1 cellular context compared by ENCODE assay signal in the genomic region with DNA sequence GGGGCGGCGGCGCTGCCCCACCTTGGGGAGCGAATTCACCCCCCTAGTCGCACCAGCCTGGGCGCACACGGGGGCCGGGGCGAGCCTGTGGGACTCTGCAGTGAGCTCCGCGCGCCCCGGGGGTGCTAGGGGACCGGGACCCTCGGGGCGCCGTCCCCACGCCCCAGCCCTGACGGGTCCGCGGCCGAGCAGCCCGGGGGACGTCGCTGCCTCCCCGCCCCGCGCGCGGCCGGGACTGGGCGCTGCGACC.
TF ChIP-seq lines count a peak whose summit lies in the region.

No MANE protein-coding gene starts in this region.

TF ChIP-seq in GM23338, 12 proteins besides CTCF, POLR2A, EP300 and RAD21 (continued from another document):
- TF ChIP-seq, protein P1, sequence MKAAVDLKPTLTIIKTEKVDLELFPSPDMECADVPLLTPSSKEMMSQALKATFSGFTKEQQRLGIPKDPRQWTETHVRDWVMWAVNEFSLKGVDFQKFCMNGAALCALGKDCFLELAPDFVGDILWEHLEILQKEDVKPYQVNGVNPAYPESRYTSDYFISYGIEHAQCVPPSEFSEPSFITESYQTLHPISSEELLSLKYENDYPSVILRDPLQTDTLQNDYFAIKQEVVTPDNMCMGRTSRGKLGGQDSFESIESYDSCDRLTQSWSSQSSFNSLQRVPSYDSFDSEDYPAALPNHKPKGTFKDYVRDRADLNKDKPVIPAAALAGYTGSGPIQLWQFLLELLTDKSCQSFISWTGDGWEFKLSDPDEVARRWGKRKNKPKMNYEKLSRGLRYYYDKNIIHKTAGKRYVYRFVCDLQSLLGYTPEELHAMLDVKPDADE (IDR thresholded peaks at IDR 0.05): no peak
- no peak for TF ChIP-seq EZH2 (IDR thresholded peaks at IDR 0.05; ENCODE audit: low read depth, unreplicated experiment)
- no peak for TF ChIP-seq ZNF331 (CRISPR knock-in tag; IDR thresholded peaks at IDR 0.05; ENCODE audit: low read depth)
- TF ChIP-seq, protein P2, sequence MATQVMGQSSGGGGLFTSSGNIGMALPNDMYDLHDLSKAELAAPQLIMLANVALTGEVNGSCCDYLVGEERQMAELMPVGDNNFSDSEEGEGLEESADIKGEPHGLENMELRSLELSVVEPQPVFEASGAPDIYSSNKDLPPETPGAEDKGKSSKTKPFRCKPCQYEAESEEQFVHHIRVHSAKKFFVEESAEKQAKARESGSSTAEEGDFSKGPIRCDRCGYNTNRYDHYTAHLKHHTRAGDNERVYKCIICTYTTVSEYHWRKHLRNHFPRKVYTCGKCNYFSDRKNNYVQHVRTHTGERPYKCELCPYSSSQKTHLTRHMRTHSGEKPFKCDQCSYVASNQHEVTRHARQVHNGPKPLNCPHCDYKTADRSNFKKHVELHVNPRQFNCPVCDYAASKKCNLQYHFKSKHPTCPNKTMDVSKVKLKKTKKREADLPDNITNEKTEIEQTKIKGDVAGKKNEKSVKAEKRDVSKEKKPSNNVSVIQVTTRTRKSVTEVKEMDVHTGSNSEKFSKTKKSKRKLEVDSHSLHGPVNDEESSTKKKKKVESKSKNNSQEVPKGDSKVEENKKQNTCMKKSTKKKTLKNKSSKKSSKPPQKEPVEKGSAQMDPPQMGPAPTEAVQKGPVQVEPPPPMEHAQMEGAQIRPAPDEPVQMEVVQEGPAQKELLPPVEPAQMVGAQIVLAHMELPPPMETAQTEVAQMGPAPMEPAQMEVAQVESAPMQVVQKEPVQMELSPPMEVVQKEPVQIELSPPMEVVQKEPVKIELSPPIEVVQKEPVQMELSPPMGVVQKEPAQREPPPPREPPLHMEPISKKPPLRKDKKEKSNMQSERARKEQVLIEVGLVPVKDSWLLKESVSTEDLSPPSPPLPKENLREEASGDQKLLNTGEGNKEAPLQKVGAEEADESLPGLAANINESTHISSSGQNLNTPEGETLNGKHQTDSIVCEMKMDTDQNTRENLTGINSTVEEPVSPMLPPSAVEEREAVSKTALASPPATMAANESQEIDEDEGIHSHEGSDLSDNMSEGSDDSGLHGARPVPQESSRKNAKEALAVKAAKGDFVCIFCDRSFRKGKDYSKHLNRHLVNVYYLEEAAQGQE (IDR thresholded peaks at IDR 0.05; ENCODE audit: unreplicated experiment): no peak
